In genomic region chr4:135283934-135284333, GRCh38 we compare ENCODE assay signal across 7 cellular contexts.
"Had no signal": no experiment of that assay in that cellular context is flagged by ENCODE, and none has a peak within 500 bp of the region (broad histone marks: within the 10 kb centered on the region; RNA-seq: fewer than 3 reads in every experiment).

No MANE protein-coding gene starts in this region.

- ATAC-seq: GM23338 had no signal

- FAIRE-seq: H1, H54, HTR-8/SVneo had no signal

- DNase-seq: H9, HCEC 1CT, KBM-7 had no signal

- H3K4me3 ChIP-seq: GM23338 had no signal

- H3K4me2 ChIP-seq: GM23338 had no signal

- H2AFZ ChIP-seq: GM23338 had no signal
